Comparison of ENCODE assay signal across 12 cellular contexts in genomic region chr1:153573351-153573750, GRCh38. TPM values are rescaled to one million over a fixed set of nuclear protein-coding genes. Genes with fewer than 3 reads are reported as not detected.
DNase-seq lines count a peak whose midpoint lies in the region; ATAC-seq, FAIRE-seq and TF ChIP-seq lines count a peak whose summit lies in the region.
"Had no signal": no experiment of that assay in that cellular context is flagged by ENCODE, and none has a peak within 500 bp of the region (broad histone marks: within the 10 kb centered on the region; RNA-seq: fewer than 3 reads in every experiment).

No MANE protein-coding gene starts in this region.

- H3K9me3 Mint-ChIP-seq in activated CD8-positive, alpha-beta memory T cell treated with anti-CD3 and anti-CD28 coated beads, Interleukin-2, amount 10 ng/mL, durations not matched to agents 7 days and 5 days (ENCODE audit: low read depth): no peaks in the 10 kb centered on the region
- no peaks in the 10 kb centered on the region for H3K9me3 Mint-ChIP-seq in activated T-helper 1 cell treated with anti-CD3 and anti-CD28 coated beads, Interleukin-12 subunit alpha, Interleukin-12 subunit beta, Interleukin-2, Interleukin-4 antibody, amounts not matched to agents 30 ng/mL and 10 ng/mL and 1 ng/mL, durations not matched to agents 14 hours and 24 hours and 36 hours
- H3K9me3 Mint-ChIP-seq: naive thymus-derived CD4-positive, alpha-beta T cell had no signal

- H3K27me3 Mint-ChIP-seq in activated CD8-positive, alpha-beta memory T cell treated with anti-CD3 and anti-CD28 coated beads, Interleukin-2, amount 10 ng/mL, durations not matched to agents 7 days and 5 days: peaks cover 27% of the 10 kb centered on the region
- peaks cover 18% of the 10 kb centered on the region for H3K27me3 Mint-ChIP-seq in activated T-helper 1 cell treated with anti-CD3 and anti-CD28 coated beads, Interleukin-12 subunit alpha, Interleukin-12 subunit beta, Interleukin-2, Interleukin-4 antibody, amounts not matched to agents 30 ng/mL and 10 ng/mL and 1 ng/mL, durations not matched to agents 14 hours and 24 hours and 36 hours (ENCODE audit: insufficient read depth)

- FAIRE-seq in keratinocyte (lab: Jason Lieb, UNC): no peak

- H3K9me3 ChIP-seq in keratinocyte (ENCODE audit: control insufficient read depth, low read depth, low read length) (no peaks in the 10 kb centered on the region), thyroid gland (no peaks in the 10 kb centered on the region)

- intact Hi-C loops in activated T-helper 1 cell treated with anti-CD3 and anti-CD28 coated beads, Interleukin-12 subunit alpha, Interleukin-12 subunit beta, Interleukin-2, Interleukin-4 antibody, amounts not matched to agents 30 ng/mL and 10 ng/mL and 1 ng/mL, durations not matched to agents 14 hours and 24 hours and 36 hours (cut with micrococcal nuclease): loop anchor here (1.0 kb wide), 1 partner anchor 24 kb away; no protein-coding TSS in a partner anchor
- intact Hi-C loops in thyroid gland (cut with DNase I): loop anchor here (10.0 kb wide), 1 partner anchor 91 kb away; no protein-coding TSS in a partner anchor

- TF ChIP-seq CTCF in keratinocyte (optimal IDR thresholded peaks at IDR 0.05 in 1 of 3, IDR thresholded peaks at IDR 0.05 in 1 of 3, conservative IDR thresholded peaks at IDR 0.05 in 1 of 3; ENCODE audit: extremely low read depth in 1 of 3, insufficient read depth in 2 of 3, low read length in 3 of 3): no peak
- no peak for TF ChIP-seq CTCF in thyroid gland (IDR thresholded peaks at IDR 0.05)

- H4K20me1 ChIP-seq in keratinocyte (ENCODE audit: control insufficient read depth, extremely low read depth, insufficient read depth, low read length): no peaks in the 10 kb centered on the region

- H3K27ac ChIP-seq in keratinocyte (ENCODE audit: control insufficient read depth, insufficient read depth, low read length): peak overlapping the region; percentile 81
- peak overlapping the region in 2 of 3 donors; percentile 32 to 53 for H3K27ac ChIP-seq in thyroid gland

- no peaks in the 10 kb centered on the region for H3K36me3 Mint-ChIP-seq in activated CD8-positive, alpha-beta memory T cell treated with anti-CD3 and anti-CD28 coated beads, Interleukin-2, amount 10 ng/mL, durations not matched to agents 7 days and 5 days
- no peaks in the 10 kb centered on the region for H3K36me3 Mint-ChIP-seq in activated T-helper 1 cell treated with anti-CD3 and anti-CD28 coated beads, Interleukin-12 subunit alpha, Interleukin-12 subunit beta, Interleukin-2, Interleukin-4 antibody, amounts not matched to agents 30 ng/mL and 10 ng/mL and 1 ng/mL, durations not matched to agents 14 hours and 24 hours and 36 hours (ENCODE audit: low read depth)
- H3K36me3 Mint-ChIP-seq: naive thymus-derived CD4-positive, alpha-beta T cell had no signal

- no peaks in the 10 kb centered on the region for H3K9me1 ChIP-seq in keratinocyte (ENCODE audit: control insufficient read depth, extremely low read depth, insufficient read depth, low read length)

- ATAC-seq in activated CD8-positive, alpha-beta memory T cell treated with anti-CD3 and anti-CD28 coated beads, Interleukin-2, amount 10 ng/mL, durations not matched to agents 7 days and 5 days: no peak
- no peak for ATAC-seq in HG02642 (IDR thresholded peaks at IDR 0.05; ENCODE audit: poor library complexity, unreplicated experiment)

- H3K4me2 ChIP-seq in keratinocyte (ENCODE audit: control insufficient read depth, extremely low read depth, insufficient read depth, low read depth, low read length): peak overlapping the region; percentile 81

- no peaks in the 10 kb centered on the region for H3K27me3 ChIP-seq in keratinocyte (ENCODE audit: control insufficient read depth, extremely low read depth, insufficient read depth, low read length)
- no peaks in the 10 kb centered on the region for H3K27me3 ChIP-seq in thyroid gland

- H2AFZ ChIP-seq in keratinocyte (ENCODE audit: control insufficient read depth, low read length): no peak overlapping the region

- H3K4me1 ChIP-seq in keratinocyte (ENCODE audit: control insufficient read depth, extremely low read depth, insufficient read depth, low read length) (peaks cover 45% of the 10 kb centered on the region), thyroid gland (peaks cover 4 to 14% of the 10 kb centered on the region in 2 donors)

- no peak for TF ChIP-seq POLR2A in thyroid gland (IDR thresholded peaks at IDR 0.05)

- no peaks in the 10 kb centered on the region for H3K36me3 ChIP-seq in keratinocyte (ENCODE audit: control insufficient read depth in 2 of 2, extremely low read depth in 1 of 2, insufficient read depth in 2 of 2, low read length in 2 of 2)
- no peaks in the 10 kb centered on the region for H3K36me3 ChIP-seq in thyroid gland

- H3K79me2 ChIP-seq in keratinocyte (ENCODE audit: control insufficient read depth, insufficient read depth, low read length): no peaks in the 10 kb centered on the region

- H3K27ac Mint-ChIP-seq in activated CD8-positive, alpha-beta memory T cell treated with anti-CD3 and anti-CD28 coated beads, Interleukin-2, amount 10 ng/mL, durations not matched to agents 7 days and 5 days: peak overlapping the region; percentile 42
- H3K27ac Mint-ChIP-seq in activated T-helper 1 cell treated with anti-CD3 and anti-CD28 coated beads, Interleukin-12 subunit alpha, Interleukin-12 subunit beta, Interleukin-2, Interleukin-4 antibody, amounts not matched to agents 30 ng/mL and 10 ng/mL and 1 ng/mL, durations not matched to agents 14 hours and 24 hours and 36 hours: peak overlapping the region; percentile 27

- H3K4me3 Mint-ChIP-seq in activated CD8-positive, alpha-beta memory T cell treated with anti-CD3 and anti-CD28 coated beads, Interleukin-2, amount 10 ng/mL, durations not matched to agents 7 days and 5 days: no peak overlapping the region
- no peak overlapping the region for H3K4me3 Mint-ChIP-seq in activated T-helper 1 cell treated with anti-CD3 and anti-CD28 coated beads, Interleukin-12 subunit alpha, Interleukin-12 subunit beta, Interleukin-2, Interleukin-4 antibody, amounts not matched to agents 30 ng/mL and 10 ng/mL and 1 ng/mL, durations not matched to agents 14 hours and 24 hours and 36 hours
- H3K4me3 Mint-ChIP-seq: naive thymus-derived CD4-positive, alpha-beta T cell had no signal

- 73 to 84% methylated on average over 3 of the region's 3 CpGs for WGBS in thyroid gland, 2 donors

- H3K9ac ChIP-seq in keratinocyte (ENCODE audit: control insufficient read depth, extremely low read depth, insufficient read depth, low read length): no peak overlapping the region

- DNase-seq in activated CD8-positive, alpha-beta memory T cell treated with anti-CD3 and anti-CD28 coated beads, Interleukin-2, amount 10 ng/mL, durations not matched to agents 7 days and 5 days: no peak
- DNase-seq in activated CD8-positive, alpha-beta memory T cell treated with anti-CD3 and anti-CD28 coated beads, Interleukin-2, amount 50 U/mL, for 48 hours: no peak
- no peak for DNase-seq in activated T-helper 1 cell treated with anti-CD3 and anti-CD28 coated beads, Interleukin-12 subunit alpha, Interleukin-12 subunit beta, Interleukin-2, Interleukin-4 antibody, amounts not matched to agents 30 ng/mL and 10 ng/mL and 1 ng/mL, durations not matched to agents 14 hours and 24 hours and 36 hours (ENCODE audit: low spot score)
- DNase-seq in keratinocyte (ENCODE audit: low read depth, low spot score): no peak
- no peak for DNase-seq in thyroid gland
- DNase-seq in DMS79 (lab: John Stamatoyannopoulos, UW): no peak
- DNase-seq in HPDE6-E6E7 (ENCODE audit: extremely low spot score): no peak
- DNase-seq: naive thymus-derived CD4-positive, alpha-beta T cell; NCI-H187 treated with DMSO at 0.1 percent for 48 hours had no signal

- dilution Hi-C loops in keratinocyte (cut with MboI; ENCODE audit: extremely low pct_ligation_motif_present, low sequenced_read_pairs): no loop called here

- peaks cover 24% of the 10 kb centered on the region for H3K4me1 Mint-ChIP-seq in activated CD8-positive, alpha-beta memory T cell treated with anti-CD3 and anti-CD28 coated beads, Interleukin-2, amount 10 ng/mL, durations not matched to agents 7 days and 5 days
- H3K4me1 Mint-ChIP-seq in activated T-helper 1 cell treated with anti-CD3 and anti-CD28 coated beads, Interleukin-12 subunit alpha, Interleukin-12 subunit beta, Interleukin-2, Interleukin-4 antibody, amounts not matched to agents 30 ng/mL and 10 ng/mL and 1 ng/mL, durations not matched to agents 14 hours and 24 hours and 36 hours (ENCODE audit: low read depth): peaks cover 25% of the 10 kb centered on the region

- no peak overlapping the region for H3K4me3 ChIP-seq in keratinocyte (ENCODE audit: control insufficient read depth in 2 of 3, extremely low read depth in 1 of 3, insufficient read depth in 2 of 3, low read depth in 1 of 3, low read length in 3 of 3)
- no peak overlapping the region for H3K4me3 ChIP-seq in thyroid gland (replicated peaks in 1 of 3)

- CTCF ChIA-PET in activated CD8-positive, alpha-beta memory T cell treated with anti-CD3 and anti-CD28 coated beads, Interleukin-2, amount 10 ng/mL, durations not matched to agents 7 days and 5 days (lab: Charles Lee): interaction anchor here (1.0 to 7.3 kb wide), 9 partner anchors 13 to 194 kb away, joined by 3 to 214 read pairs (median 5); partner anchors contain the start of genes CHTOP, ILF2, S100A13 and S100A6

RNA-seq across cellular contexts. Expression of gene S100A2, which starts 7.7 kb away (rescaled TPM):
- under 1 TPM; 0.50 to 0.96 TPM for total RNA-seq in activated CD8-positive, alpha-beta memory T cell treated with anti-CD3 and anti-CD28 coated beads, Interleukin-2, amount 10 ng/mL, durations not matched to agents 7 days and 5 days
- total RNA-seq in activated T-helper 1 cell treated with anti-CD3 and anti-CD28 coated beads, Interleukin-12 subunit alpha, Interleukin-12 subunit beta, Interleukin-2, Interleukin-4 antibody, amounts not matched to agents 30 ng/mL and 10 ng/mL and 1 ng/mL, durations not matched to agents 14 hours and 24 hours and 36 hours: 0.21 and 1.1 TPM in 2 replicates
- 10,013 to 12,757 TPM (median 12,412 TPM) in 3 replicates for polyA plus RNA-seq in keratinocyte
- 458 TPM for polyA plus RNA-seq in keratinocyte (2011; ENCODE audit: low read depth)
- polyA plus RNA-seq in keratinocyte (2011; cell fraction: cytosol; rRNA removed): 13,371 and 15,299 TPM in 2 replicates
- 5,726 and 5,807 TPM in 2 replicates for polyA plus RNA-seq in keratinocyte (2011; cell fraction: nucleus; rRNA removed)
- polyA plus RNA-seq in keratinocyte (2012; ENCODE audit: low replicate concordance): 4,632 and 22,100 TPM in 2 replicates
- 1,263 to 3,266 TPM (median 2,756 TPM) in 3 replicates for polyA minus RNA-seq in keratinocyte
- polyA minus RNA-seq in keratinocyte (2011; cell fraction: cytosol; rRNA and poly(A)+ RNA removed): 8,282 TPM
- polyA minus RNA-seq in keratinocyte (2011; cell fraction: nucleus; rRNA and poly(A)+ RNA removed): 436 and 624 TPM in 2 replicates
- total RNA-seq in thyroid gland: 10 to 100 TPM in 1 of 4 donors, 1 to 10 TPM in 3; 2.6 to 10.1 (median 5.9) TPM
- polyA plus RNA-seq: naive thymus-derived CD4-positive, alpha-beta T cell had no signal

RNA-seq across cellular contexts. Expression of gene S100A3, which starts 24.3 kb away (rescaled TPM):
- not detected for total RNA-seq in activated CD8-positive, alpha-beta memory T cell treated with anti-CD3 and anti-CD28 coated beads, Interleukin-2, amount 10 ng/mL, durations not matched to agents 7 days and 5 days
- total RNA-seq in activated T-helper 1 cell treated with anti-CD3 and anti-CD28 coated beads, Interleukin-12 subunit alpha, Interleukin-12 subunit beta, Interleukin-2, Interleukin-4 antibody, amounts not matched to agents 30 ng/mL and 10 ng/mL and 1 ng/mL, durations not matched to agents 14 hours and 24 hours and 36 hours: not detected in 2 replicates
- polyA plus RNA-seq in keratinocyte: 12.6 to 24.0 TPM (median 15.1 TPM) in 3 replicates
- 1.9 TPM for polyA plus RNA-seq in keratinocyte (2011; ENCODE audit: low read depth)
- polyA plus RNA-seq in keratinocyte (2011; cell fraction: cytosol; rRNA removed): 10.1 and 13.0 TPM in 2 replicates
- 47.3 and 67.5 TPM in 2 replicates for polyA plus RNA-seq in keratinocyte (2011; cell fraction: nucleus; rRNA removed)
- polyA plus RNA-seq in keratinocyte (2012; ENCODE audit: low replicate concordance): 5.7 and 8.9 TPM in 2 replicates
- 11.7 to 24.9 TPM (median 20.5 TPM) in 3 replicates for polyA minus RNA-seq in keratinocyte
- polyA minus RNA-seq in keratinocyte (2011; cell fraction: cytosol; rRNA and poly(A)+ RNA removed): 8.2 TPM
- polyA minus RNA-seq in keratinocyte (2011; cell fraction: nucleus; rRNA and poly(A)+ RNA removed): 4.5 and 6.0 TPM in 2 replicates
- 1 to 10 TPM in 1 of 4 donors, under 1 TPM in 1, not detected in 2; 0.83 to 1.7 TPM for total RNA-seq in thyroid gland
- total RNA-seq: naive thymus-derived CD4-positive, alpha-beta T cell; urinary bladder had no signal
- polyA plus RNA-seq: naive thymus-derived CD4-positive, alpha-beta T cell had no signal

RNA-seq across cellular contexts. Expression of gene S100A4, which starts 27.7 kb away (rescaled TPM):
- total RNA-seq in activated CD8-positive, alpha-beta memory T cell treated with anti-CD3 and anti-CD28 coated beads, Interleukin-2, amount 10 ng/mL, durations not matched to agents 7 days and 5 days: 100 to 1,000 TPM; 898 to 906 TPM
- total RNA-seq in activated T-helper 1 cell treated with anti-CD3 and anti-CD28 coated beads, Interleukin-12 subunit alpha, Interleukin-12 subunit beta, Interleukin-2, Interleukin-4 antibody, amounts not matched to agents 30 ng/mL and 10 ng/mL and 1 ng/mL, durations not matched to agents 14 hours and 24 hours and 36 hours: 165 and 167 TPM in 2 replicates
- polyA plus RNA-seq in keratinocyte: 21.4 to 40.2 TPM (median 26.7 TPM) in 3 replicates
- 10.6 TPM for polyA plus RNA-seq in keratinocyte (2011; ENCODE audit: low read depth)
- 34.4 and 39.6 TPM in 2 replicates for polyA plus RNA-seq in keratinocyte (2011; cell fraction: cytosol; rRNA removed)
- 24.4 and 25.2 TPM in 2 replicates for polyA plus RNA-seq in keratinocyte (2011; cell fraction: nucleus; rRNA removed)
- 26.4 and 34.9 TPM in 2 replicates for polyA plus RNA-seq in keratinocyte (2012; ENCODE audit: low replicate concordance)
- polyA minus RNA-seq in keratinocyte: 6.5 to 13.9 TPM (median 6.6 TPM) in 3 replicates
- polyA minus RNA-seq in keratinocyte (2011; cell fraction: cytosol; rRNA and poly(A)+ RNA removed): 12.3 TPM
- polyA minus RNA-seq in keratinocyte (2011; cell fraction: nucleus; rRNA and poly(A)+ RNA removed): 4.0 and 9.2 TPM in 2 replicates
- total RNA-seq in thyroid gland: 100 to 1,000 TPM in 2 of 4 donors, 10 to 100 TPM in 2; 57.3 to 251 (median 133) TPM
- total RNA-seq: SK-MEL-5 had no signal

RNA-seq across cellular contexts. Expression of gene S100A5, which starts 32.6 kb away (rescaled TPM):
- total RNA-seq in activated CD8-positive, alpha-beta memory T cell treated with anti-CD3 and anti-CD28 coated beads, Interleukin-2, amount 10 ng/mL, durations not matched to agents 7 days and 5 days: 1 to 10 TPM; 1.6 to 3.0 TPM
- 1.3 and 1.6 TPM in 2 replicates for total RNA-seq in activated T-helper 1 cell treated with anti-CD3 and anti-CD28 coated beads, Interleukin-12 subunit alpha, Interleukin-12 subunit beta, Interleukin-2, Interleukin-4 antibody, amounts not matched to agents 30 ng/mL and 10 ng/mL and 1 ng/mL, durations not matched to agents 14 hours and 24 hours and 36 hours
- 0.20 to 0.76 TPM (median 0.24 TPM) in 3 replicates for polyA plus RNA-seq in keratinocyte
- polyA plus RNA-seq in keratinocyte (2011; ENCODE audit: low read depth): not detected
- polyA plus RNA-seq in keratinocyte (2011; cell fraction: cytosol; rRNA removed): 0.22 and 0.74 TPM in 2 replicates
- not detected in 2 replicates for polyA plus RNA-seq in keratinocyte (2011; cell fraction: nucleus; rRNA removed)
- polyA plus RNA-seq in keratinocyte (2012; ENCODE audit: low replicate concordance): 0.57 and 1.0 TPM in 2 replicates
- polyA minus RNA-seq in keratinocyte: not detected in 3 replicates
- polyA minus RNA-seq in keratinocyte (2011; cell fraction: cytosol; rRNA and poly(A)+ RNA removed): not detected
- not detected in 2 replicates for polyA minus RNA-seq in keratinocyte (2011; cell fraction: nucleus; rRNA and poly(A)+ RNA removed)
- 10 to 100 TPM in 1 of 4 donors, 1 to 10 TPM in 3; 2.2 to 12.6 (median 6.5) TPM for total RNA-seq in thyroid gland
- total RNA-seq: SK-MEL-5, urinary bladder had no signal

RNA-seq across cellular contexts. Expression of gene S100A6, which starts 37.6 kb away (rescaled TPM):
- total RNA-seq in activated CD8-positive, alpha-beta memory T cell treated with anti-CD3 and anti-CD28 coated beads, Interleukin-2, amount 10 ng/mL, durations not matched to agents 7 days and 5 days: 100 to 1,000 TPM; 386 to 543 TPM
- 154 and 159 TPM in 2 replicates for total RNA-seq in activated T-helper 1 cell treated with anti-CD3 and anti-CD28 coated beads, Interleukin-12 subunit alpha, Interleukin-12 subunit beta, Interleukin-2, Interleukin-4 antibody, amounts not matched to agents 30 ng/mL and 10 ng/mL and 1 ng/mL, durations not matched to agents 14 hours and 24 hours and 36 hours
- polyA plus RNA-seq in keratinocyte: 1,608 to 5,801 TPM (median 2,598 TPM) in 3 replicates
- 9,460 TPM for polyA plus RNA-seq in keratinocyte (2011; ENCODE audit: low read depth)
- 2,886 and 4,097 TPM in 2 replicates for polyA plus RNA-seq in keratinocyte (2011; cell fraction: cytosol; rRNA removed)
- 986 and 1,204 TPM in 2 replicates for polyA plus RNA-seq in keratinocyte (2011; cell fraction: nucleus; rRNA removed)
- polyA plus RNA-seq in keratinocyte (2012; ENCODE audit: low replicate concordance): 5,777 and 7,954 TPM in 2 replicates
- 688 to 4,480 TPM (median 1,878 TPM) in 3 replicates for polyA minus RNA-seq in keratinocyte
- 8,278 TPM for polyA minus RNA-seq in keratinocyte (2011; cell fraction: cytosol; rRNA and poly(A)+ RNA removed)
- polyA minus RNA-seq in keratinocyte (2011; cell fraction: nucleus; rRNA and poly(A)+ RNA removed): 423 and 447 TPM in 2 replicates
- total RNA-seq in thyroid gland: 100 to 1,000 TPM; 128 to 573 (median 360) TPM
